ENCODE assay signal across 16 cellular contexts in genomic region chr1:210536263-210536961, GRCh38.
DNase-seq lines count a peak whose midpoint lies in the region; ATAC-seq and TF ChIP-seq lines count a peak whose summit lies in the region.
"Had no signal": no experiment of that assay in that cellular context is flagged by ENCODE, and none has a peak within 500 bp of the region (broad histone marks: within the 10 kb centered on the region; RNA-seq: fewer than 3 reads in every experiment).

No MANE protein-coding gene starts in this region.

- no peak overlapping the region for H3K23ac ChIP-seq in H9 (ENCODE audit: insufficient read length, low read depth, low read length)

- H2BK20ac ChIP-seq in H9 (ENCODE audit: low read depth, low read length, poor library complexity, severe bottlenecking): no peak overlapping the region

- no peak overlapping the region for H2BK120ac ChIP-seq in H9 (ENCODE audit: low read depth, low read length, poor library complexity, severe bottlenecking)

- H3K9ac ChIP-seq in H9 (ENCODE audit: extremely low read depth, insufficient read length, low read length): no peak overlapping the region
- H3K9ac ChIP-seq: BLaER1 had no signal

- no peaks in the 10 kb centered on the region for H4K20me1 ChIP-seq in H9 (ENCODE audit: control insufficient read depth, insufficient read depth, insufficient read length)
- H4K20me1 ChIP-seq: BLaER1 had no signal

- POLR2A ChIA-PET in activated CD4-positive, alpha-beta memory T cell treated with anti-CD3 and anti-CD28 coated beads for 36 hours (lab: Charles Lee): interaction anchor here (0.7 kb wide), 1 partner anchor 117 kb away, joined by 3 read pairs; no protein-coding TSS in a partner anchor

- CTCF ChIA-PET in activated CD8-positive, alpha-beta memory T cell treated with anti-CD3 and anti-CD28 coated beads, Interleukin-2, amount 10 ng/mL, durations not matched to agents 7 days and 5 days (lab: Charles Lee): no interaction called here
- CTCF ChIA-PET in activated CD4-positive, alpha-beta memory T cell treated with anti-CD3 and anti-CD28 coated beads for 36 hours (lab: Charles Lee): no interaction called here

- H2BK15ac ChIP-seq in H9 (ENCODE audit: low read depth, low read length): no peak overlapping the region

- H3K79me2 ChIP-seq in H9 (ENCODE audit: insufficient read depth, low read length): no peaks in the 10 kb centered on the region

- no peak overlapping the region for H4K8ac ChIP-seq in H9 (replicated peaks; ENCODE audit: insufficient read length, low read depth, low read length)

- no peak overlapping the region for H3K27ac ChIP-seq in H9 (ENCODE audit: insufficient read length, low read depth, low read length)
- H3K27ac ChIP-seq: BLaER1 had no signal

- no peak overlapping the region for H2BK12ac ChIP-seq in H9 (ENCODE audit: insufficient read length, low read depth, low read length)

- no peak overlapping the region for H3T11ph ChIP-seq in H9 (ENCODE audit: low read length)

- WGBS in H9 (ENCODE audit: extremely low coverage, insufficient read length, low lambda C conversion rate): no CpG with 5 or more reads among the region's 4 CpGs

- no peaks in the 10 kb centered on the region for H3K27me3 ChIP-seq in H9 (ENCODE audit: insufficient read depth, low read length)
- H3K27me3 ChIP-seq: BLaER1 had no signal

- H3K14ac ChIP-seq in H9 (ENCODE audit: insufficient read depth, low read length): no peak overlapping the region

- H3K4me1 Mint-ChIP-seq in H9: peaks cover 26 to 28% of the 10 kb centered on the region in 2 experiments
- H3K4me1 Mint-ChIP-seq in activated CD8-positive, alpha-beta memory T cell treated with anti-CD3 and anti-CD28 coated beads, Interleukin-2, amount 10 ng/mL, durations not matched to agents 7 days and 5 days: no peaks in the 10 kb centered on the region
- no peaks in the 10 kb centered on the region for H3K4me1 Mint-ChIP-seq in activated CD4-positive, alpha-beta memory T cell treated with anti-CD3 and anti-CD28 coated beads for 36 hours (ENCODE audit: low read depth)
- H3K4me1 Mint-ChIP-seq: activated naive CD4-positive, alpha-beta T cell treated with anti-CD3 and anti-CD28 coated beads, Interleukin-2, amount 50 U/mL, for 24 hours; immature natural killer cell had no signal

- H4K5ac ChIP-seq in H9 (ENCODE audit: insufficient read length, low read depth, low read length): no peak overlapping the region

- TF ChIP-seq CTCF in H9 (conservative IDR thresholded peaks at IDR 0.05): no peak

- H3K79me1 ChIP-seq in H9 (ENCODE audit: insufficient read depth, low read depth, low read length, poor library complexity, severe bottlenecking): no peaks in the 10 kb centered on the region

- H3K36me3 Mint-ChIP-seq in H9 (ENCODE audit: insufficient read depth in 1 of 3, low read depth in 3 of 3): no peaks in the 10 kb centered on the region
- H3K36me3 Mint-ChIP-seq in activated CD8-positive, alpha-beta memory T cell treated with anti-CD3 and anti-CD28 coated beads, Interleukin-2, amount 10 ng/mL, durations not matched to agents 7 days and 5 days: no peaks in the 10 kb centered on the region
- no peaks in the 10 kb centered on the region for H3K36me3 Mint-ChIP-seq in activated CD4-positive, alpha-beta memory T cell treated with anti-CD3 and anti-CD28 coated beads for 36 hours
- H3K36me3 Mint-ChIP-seq: activated naive CD4-positive, alpha-beta T cell treated with anti-CD3 and anti-CD28 coated beads, Interleukin-2, amount 50 U/mL, for 24 hours; immature natural killer cell had no signal

- no peak overlapping the region for H2BK5ac ChIP-seq in H9 (ENCODE audit: insufficient read length, low read length)

- H2AK5ac ChIP-seq in H9 (ENCODE audit: insufficient read length, low read length): no peak overlapping the region

- H3K23me2 ChIP-seq in H9 (ENCODE audit: insufficient read length, low read depth, low read length, poor library complexity, severe bottlenecking): no peaks in the 10 kb centered on the region

- H3K9me3 Mint-ChIP-seq in H9: no peaks in the 10 kb centered on the region
- H3K9me3 Mint-ChIP-seq in activated CD8-positive, alpha-beta memory T cell treated with anti-CD3 and anti-CD28 coated beads, Interleukin-2, amount 10 ng/mL, durations not matched to agents 7 days and 5 days (ENCODE audit: low read depth): no peaks in the 10 kb centered on the region
- H3K9me3 Mint-ChIP-seq in activated CD4-positive, alpha-beta memory T cell treated with anti-CD3 and anti-CD28 coated beads for 36 hours: no peaks in the 10 kb centered on the region
- H3K9me3 Mint-ChIP-seq: activated naive CD4-positive, alpha-beta T cell treated with anti-CD3 and anti-CD28 coated beads, Interleukin-2, amount 50 U/mL, for 24 hours; immature natural killer cell; T-helper 1 cell treated with Interleukin-12 subunit alpha and Interleukin-12 subunit beta and Interleukin-4 antibody, amounts not matched to agents 30 μg/mL and 1 μg/mL, for 36 hours had no signal

- H3K4me1 ChIP-seq in H9 (ENCODE audit: insufficient read depth, low read length): peaks cover 5% of the 10 kb centered on the region; the same call in 1 of the 2 replicates
- H3K4me1 ChIP-seq: BLaER1 had no signal

- H3K4me3 Mint-ChIP-seq in H9: peak overlapping the region in 1 of 2 experiments; percentile 34; a peak in 2 of 5 replicates
- H3K4me3 Mint-ChIP-seq in activated CD8-positive, alpha-beta memory T cell treated with anti-CD3 and anti-CD28 coated beads, Interleukin-2, amount 10 ng/mL, durations not matched to agents 7 days and 5 days: no peak overlapping the region
- H3K4me3 Mint-ChIP-seq in activated CD4-positive, alpha-beta memory T cell treated with anti-CD3 and anti-CD28 coated beads for 36 hours: no peak overlapping the region
- H3K4me3 Mint-ChIP-seq: activated naive CD4-positive, alpha-beta T cell treated with anti-CD3 and anti-CD28 coated beads, Interleukin-2, amount 50 U/mL, for 24 hours; immature natural killer cell; T-helper 1 cell treated with Interleukin-12 subunit alpha and Interleukin-12 subunit beta and Interleukin-4 antibody, amounts not matched to agents 30 μg/mL and 1 μg/mL, for 36 hours had no signal

- no peak overlapping the region for H3K56ac ChIP-seq in H9 (ENCODE audit: insufficient read length, low read depth, low read length)

- no peak overlapping the region for H3K4me2 ChIP-seq in H9 (ENCODE audit: insufficient read depth, insufficient read length, low read length)
- H3K4me2 ChIP-seq: BLaER1 had no signal

- H3K27ac Mint-ChIP-seq in H9: peak overlapping the region; percentile 30 to 71 (median 37); a peak in 5 of 7 replicates
- no peak overlapping the region for H3K27ac Mint-ChIP-seq in activated CD8-positive, alpha-beta memory T cell treated with anti-CD3 and anti-CD28 coated beads, Interleukin-2, amount 10 ng/mL, durations not matched to agents 7 days and 5 days
- H3K27ac Mint-ChIP-seq in activated CD4-positive, alpha-beta memory T cell treated with anti-CD3 and anti-CD28 coated beads for 36 hours: no peak overlapping the region
- H3K27ac Mint-ChIP-seq: activated naive CD4-positive, alpha-beta T cell treated with anti-CD3 and anti-CD28 coated beads, Interleukin-2, amount 50 U/mL, for 24 hours; immature natural killer cell; T-helper 1 cell treated with Interleukin-12 subunit alpha and Interleukin-12 subunit beta and Interleukin-4 antibody, amounts not matched to agents 30 μg/mL and 1 μg/mL, for 36 hours had no signal

- intact Hi-C loops in activated CD4-positive, alpha-beta memory T cell treated with anti-CD3 and anti-CD28 coated beads for 36 hours (cut with micrococcal nuclease): no loop called here

- H3K18ac ChIP-seq in H9 (ENCODE audit: insufficient read length, low read depth, low read length): no peak overlapping the region

- no peaks in the 10 kb centered on the region for H3K9me3 ChIP-seq in H9 (ENCODE audit: control insufficient read depth, low read depth, low read length)
- H3K9me3 ChIP-seq: BLaER1 had no signal

- DNase-seq in H9 (no peak), NCI-H2227 treated with DMSO at 0.1 percent for 48 hours (lab: John Stamatoyannopoulos, UW) (peak; percentile 33), cerebellar cortex (ENCODE audit: low spot score) (peak; percentile 51), pons (ENCODE audit: low spot score) (peak; percentile 13), SW 1271 (lab: John Stamatoyannopoulos, UW) (no peak)
- DNase-seq in activated CD8-positive, alpha-beta memory T cell treated with anti-CD3 and anti-CD28 coated beads, Interleukin-2, amount 10 ng/mL, durations not matched to agents 7 days and 5 days: no peak
- no peak for DNase-seq in activated CD4-positive, alpha-beta memory T cell treated with anti-CD3 and anti-CD28 coated beads for 36 hours
- DNase-seq: foreskin fibroblast, immature natural killer cell, mammary epithelial cell, occipital lobe, small intestine had no signal

- no peak overlapping the region for H4K91ac ChIP-seq in H9 (ENCODE audit: insufficient read length, low read depth, low read length)

- H2AFZ ChIP-seq in H9 (ENCODE audit: low read length): no peak overlapping the region

- no peaks in the 10 kb centered on the region for H3K27me3 Mint-ChIP-seq in H9 (ENCODE audit: low read depth)
- H3K27me3 Mint-ChIP-seq in activated CD8-positive, alpha-beta memory T cell treated with anti-CD3 and anti-CD28 coated beads, Interleukin-2, amount 10 ng/mL, durations not matched to agents 7 days and 5 days: no peaks in the 10 kb centered on the region
- H3K27me3 Mint-ChIP-seq in activated CD4-positive, alpha-beta memory T cell treated with anti-CD3 and anti-CD28 coated beads for 36 hours: no peaks in the 10 kb centered on the region
- H3K27me3 Mint-ChIP-seq: activated naive CD4-positive, alpha-beta T cell treated with anti-CD3 and anti-CD28 coated beads, Interleukin-2, amount 50 U/mL, for 24 hours had no signal

- H3K4ac ChIP-seq in H9 (ENCODE audit: low read depth, low read length): no peak overlapping the region

- no peak for ATAC-seq in HG02759 (IDR thresholded peaks at IDR 0.05; ENCODE audit: unreplicated experiment)
- ATAC-seq in activated CD8-positive, alpha-beta memory T cell treated with anti-CD3 and anti-CD28 coated beads, Interleukin-2, amount 10 ng/mL, durations not matched to agents 7 days and 5 days: no peak

Comparison
In these comparisons a context has a peak if more than half of its experiments do, and no peak if none do; other contexts are left out.
1. DNase-seq: peak in NCI-H2227 treated with DMSO at 0.1 percent for 48 hours (single experiment), cerebellar cortex (single experiment) and pons (single experiment); none in H9 (single experiment), SW 1271 (0 of 2), activated CD8-positive, alpha-beta memory T cell treated with anti-CD3 and anti-CD28 coated beads, Interleukin-2, amount 10 ng/mL, durations not matched to agents 7 days and 5 days (single experiment) and activated CD4-positive, alpha-beta memory T cell treated with anti-CD3 and anti-CD28 coated beads for 36 hours (single experiment).
2. H3K27ac Mint-ChIP-seq: peak in H9 (3 of 3); none in activated CD8-positive, alpha-beta memory T cell treated with anti-CD3 and anti-CD28 coated beads, Interleukin-2, amount 10 ng/mL, durations not matched to agents 7 days and 5 days (single experiment) and activated CD4-positive, alpha-beta memory T cell treated with anti-CD3 and anti-CD28 coated beads for 36 hours (single experiment).